1 cellular context compared by ENCODE assay signal in genomic region chr5:172455511-172456061, GRCh38.
TF ChIP-seq lines count a peak whose summit lies in the region.

No MANE protein-coding gene starts in this region.

TF ChIP-seq in H1, 55 proteins besides CTCF, POLR2A, EP300 and RAD21 (continued from another document):
- TF ChIP-seq EZH2 (IDR thresholded peaks at IDR 0.05; ENCODE audit: low read depth, low read length, severe bottlenecking), result no peak
